15 cellular contexts compared by ENCODE assay signal in the genomic region with DNA sequence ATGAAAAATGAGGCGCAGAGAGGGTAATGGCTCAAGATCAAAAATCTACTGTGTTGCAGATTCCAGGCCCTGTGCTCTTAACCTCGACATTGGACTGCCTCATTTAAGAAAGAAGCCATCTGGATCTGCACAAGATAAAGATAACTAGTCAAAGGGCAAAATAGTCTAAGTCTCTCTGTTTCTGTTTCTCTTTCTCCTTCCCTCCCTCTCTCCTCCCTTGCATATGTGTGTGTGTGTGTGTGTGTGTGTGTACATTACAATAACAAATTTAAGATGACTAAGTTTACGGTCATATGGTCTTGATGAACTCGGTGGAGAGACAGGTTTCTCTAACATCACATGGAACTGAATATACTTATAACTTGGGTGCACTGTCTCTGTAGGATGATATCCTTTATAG.
DNase-seq lines count a peak whose midpoint lies in the region; ATAC-seq and TF ChIP-seq lines count a peak whose summit lies in the region.
"Had no signal": no experiment of that assay in that cellular context is flagged by ENCODE, and none has a peak within 500 bp of the region (broad histone marks: within the 10 kb centered on the region; RNA-seq: fewer than 3 reads in every experiment).

No MANE protein-coding gene starts in this region.

- H3K4me3 ChIP-seq in AG10803 (ENCODE audit: low read length) = no peak overlapping the region
- H3K4me3 ChIP-seq in lower lobe of right lung = no peak overlapping the region
- H3K4me3 ChIP-seq: adrenal gland, colonic mucosa had no signal

- no peaks in the 10 kb centered on the region for H3K27me3 ChIP-seq in lower lobe of right lung (ENCODE audit: low read depth)
- H3K27me3 ChIP-seq: adrenal gland, BE2C, colonic mucosa had no signal

- H3K27me3 Mint-ChIP-seq in brain = no peaks in the 10 kb centered on the region
- H3K27me3 Mint-ChIP-seq: activated CD8-positive, alpha-beta T cell treated with anti-CD3 and anti-CD28 coated beads for 36 hours had no signal

- H3K36me3 Mint-ChIP-seq in brain = peaks cover 49% of the 10 kb centered on the region
- H3K36me3 Mint-ChIP-seq: naive thymus-derived CD8-positive, alpha-beta T cell had no signal

- no peak overlapping the region for H3K27ac ChIP-seq in lower lobe of right lung
- H3K27ac ChIP-seq: colonic mucosa had no signal

- peaks cover 5% of the 10 kb centered on the region for H3K4me1 ChIP-seq in lower lobe of right lung
- H3K4me1 ChIP-seq: colonic mucosa had no signal

- TF ChIP-seq CTCF in AG10803 (conservative IDR thresholded peaks at IDR 0.05; ENCODE audit: low read length) = no peak
- no peak for TF ChIP-seq CTCF in brain (conservative IDR thresholded peaks at IDR 0.05)
- no peak for TF ChIP-seq CTCF in lower lobe of right lung (IDR thresholded peaks at IDR 0.05)

- ATAC-seq in lower lobe of right lung = no peak
- no peak for ATAC-seq in HG02981 (IDR thresholded peaks at IDR 0.05; ENCODE audit: unreplicated experiment)
- ATAC-seq: activated CD8-positive, alpha-beta T cell treated with anti-CD3 and anti-CD28 coated beads for 36 hours; naive thymus-derived CD8-positive, alpha-beta T cell had no signal

- H3K9me3 ChIP-seq in lower lobe of right lung = no peaks in the 10 kb centered on the region
- H3K9me3 ChIP-seq: adrenal gland, BE2C, colonic mucosa had no signal

- no peaks in the 10 kb centered on the region for H3K9me3 Mint-ChIP-seq in brain
- H3K9me3 Mint-ChIP-seq: activated CD8-positive, alpha-beta T cell treated with anti-CD3 and anti-CD28 coated beads for 36 hours; naive thymus-derived CD8-positive, alpha-beta T cell had no signal

- peaks cover 87% of the 10 kb centered on the region for H3K4me1 Mint-ChIP-seq in brain
- H3K4me1 Mint-ChIP-seq: naive thymus-derived CD8-positive, alpha-beta T cell had no signal

- H3K27ac Mint-ChIP-seq in brain = peak overlapping the region in 4 of 5 experiments; percentile 30 to 86 (median 58)
- H3K27ac Mint-ChIP-seq: activated CD8-positive, alpha-beta T cell treated with anti-CD3 and anti-CD28 coated beads for 36 hours; naive thymus-derived CD8-positive, alpha-beta T cell had no signal

- peaks cover 9% of the 10 kb centered on the region for H3K36me3 ChIP-seq in lower lobe of right lung
- H3K36me3 ChIP-seq: colonic mucosa had no signal

- intact Hi-C loops in lower lobe of right lung (cut with DNase I) = no loop called here

- DNase-seq in AG10803 (ENCODE audit: low read depth) = peak; percentile 67
- DNase-seq in HT1080 (ENCODE audit: low read depth) = peak; percentile 41
- peak; percentile 26 for DNase-seq in left kidney (ENCODE audit: low read depth, low spot score)
- no peak for DNase-seq in lower lobe of right lung
- DNase-seq in GF-D8 (lab: John Stamatoyannopoulos, UW) = no peak
- DNase-seq in T1000 (lab: John Stamatoyannopoulos, UW) = no peak
- DNase-seq: activated CD8-positive, alpha-beta T cell treated with anti-CD3 and anti-CD28 coated beads for 36 hours; adrenal gland; BE2C; colonic mucosa; naive thymus-derived CD8-positive, alpha-beta T cell; NCI-H146; NCI-H446 treated with DMSO at 0.1 percent for 48 hours had no signal

- peak overlapping the region in 1 of 5 experiments; percentile 41 for H3K4me3 Mint-ChIP-seq in brain
- H3K4me3 Mint-ChIP-seq: activated CD8-positive, alpha-beta T cell treated with anti-CD3 and anti-CD28 coated beads for 36 hours; naive thymus-derived CD8-positive, alpha-beta T cell had no signal

Comparison
In these comparisons a context has a peak if more than half of its experiments do, and no peak if none do; other contexts are left out.
1. DNase-seq: peak in AG10803 (single experiment), HT1080 (single experiment) and left kidney (single experiment); none in lower lobe of right lung (single experiment), GF-D8 (single experiment) and T1000 (single experiment).